In genomic region chr3:49652218-49652921, GRCh38 we compare ENCODE assay signal across 28 cellular contexts.
"Had no signal": no experiment of that assay in that cellular context is flagged by ENCODE, and none has a peak within 500 bp of the region (broad histone marks: within the 10 kb centered on the region; RNA-seq: fewer than 3 reads in every experiment).

No MANE protein-coding gene starts in this region.

- H3K27ac ChIP-seq: adrenal gland, body of pancreas, coronary artery, foreskin keratinocyte, gastrocnemius medialis had no signal

- H3K9me3 ChIP-seq: adrenal gland, body of pancreas, gastrocnemius medialis had no signal

- H3K36me3 ChIP-seq: adrenal gland, gastrocnemius medialis had no signal

- H3K4me1 ChIP-seq: adrenal gland, foreskin keratinocyte had no signal

- H3K4me3 ChIP-seq: adrenal gland, body of pancreas, coronary artery, dorsolateral prefrontal cortex, gastrocnemius medialis had no signal

- ATAC-seq: activated CD4-positive, alpha-beta T cell treated with anti-CD3 and anti-CD28 coated beads for 36 hours; activated CD8-positive, alpha-beta memory T cell treated with anti-CD3 and anti-CD28 coated beads, Interleukin-2, amount 10 ng/mL, durations not matched to agents 7 days and 5 days; activated CD8-positive, alpha-beta T cell treated with anti-CD3 and anti-CD28 coated beads, Interleukin-2, amount 10 ng/mL, durations not matched to agents 7 days and 5 days; activated naive CD8-positive, alpha-beta T cell treated with anti-CD3 and anti-CD28 coated beads, Interleukin-2, amount 50 U/mL, for 24 hours; body of pancreas; esophagus mucosa; foreskin keratinocyte; gastrocnemius medialis had no signal

- DNase-seq: activated CD4-positive, alpha-beta memory T cell treated with anti-CD3 and anti-CD28 coated beads for 36 hours; activated CD4-positive, alpha-beta T cell treated with anti-CD3 and anti-CD28 coated beads for 36 hours; activated CD4-positive, alpha-beta T cell treated with anti-CD3 and anti-CD28 coated beads, Interleukin-2, amount 10 ng/mL, durations not matched to agents 24 days and 14 days; activated CD4-positive, CD25-positive, alpha-beta regulatory T cell; activated CD4-positive, CD25-positive, alpha-beta regulatory T cell treated with anti-CD3 and anti-CD28 coated beads, Interleukin-2, amount 50 U/mL, for 72 hours; activated CD8-positive, alpha-beta memory T cell treated with anti-CD3 and anti-CD28 coated beads, Interleukin-2, amount 10 ng/mL, durations not matched to agents 7 days and 5 days; activated CD8-positive, alpha-beta memory T cell treated with anti-CD3 and anti-CD28 coated beads, Interleukin-2, amount 50 U/mL, for 4 hours; activated CD8-positive, alpha-beta T cell treated with anti-CD3 and anti-CD28 coated beads, Interleukin-2, amount 10 ng/mL, durations not matched to agents 7 days and 5 days; activated effector memory CD4-positive, alpha-beta T cell treated with anti-CD3 and anti-CD28 coated beads, Interleukin-2, amount 50 U/mL, for 16 hours; activated naive CD4-positive, alpha-beta T cell treated with anti-CD3 and anti-CD28 coated beads for 36 hours; activated naive CD8-positive, alpha-beta T cell treated with anti-CD3 and anti-CD28 coated beads for 36 hours; activated naive CD8-positive, alpha-beta T cell treated with anti-CD3 and anti-CD28 coated beads, Interleukin-2, amount 50 U/mL, for 24 hours; activated T-cell treated with anti-CD3 and anti-CD28 coated beads, Interleukin-2, amount 50 U/mL, for 1 hour; activated T-cell treated with anti-CD3 and anti-CD28 coated beads, Interleukin-2, amount 50 U/mL, for 48 hours; adrenal gland; amygdala; aorta; body of pancreas; central memory CD4-positive, alpha-beta T cell; cerebellar nuclear complex; dorsolateral prefrontal cortex; effector memory CD4-positive, alpha-beta T cell; endodermal cell; foreskin keratinocyte; gastrocnemius medialis; T-helper 2 cell had no signal

- H3K27me3 ChIP-seq: adrenal gland, body of pancreas, dorsolateral prefrontal cortex, gastrocnemius medialis had no signal
